In the genomic region with DNA sequence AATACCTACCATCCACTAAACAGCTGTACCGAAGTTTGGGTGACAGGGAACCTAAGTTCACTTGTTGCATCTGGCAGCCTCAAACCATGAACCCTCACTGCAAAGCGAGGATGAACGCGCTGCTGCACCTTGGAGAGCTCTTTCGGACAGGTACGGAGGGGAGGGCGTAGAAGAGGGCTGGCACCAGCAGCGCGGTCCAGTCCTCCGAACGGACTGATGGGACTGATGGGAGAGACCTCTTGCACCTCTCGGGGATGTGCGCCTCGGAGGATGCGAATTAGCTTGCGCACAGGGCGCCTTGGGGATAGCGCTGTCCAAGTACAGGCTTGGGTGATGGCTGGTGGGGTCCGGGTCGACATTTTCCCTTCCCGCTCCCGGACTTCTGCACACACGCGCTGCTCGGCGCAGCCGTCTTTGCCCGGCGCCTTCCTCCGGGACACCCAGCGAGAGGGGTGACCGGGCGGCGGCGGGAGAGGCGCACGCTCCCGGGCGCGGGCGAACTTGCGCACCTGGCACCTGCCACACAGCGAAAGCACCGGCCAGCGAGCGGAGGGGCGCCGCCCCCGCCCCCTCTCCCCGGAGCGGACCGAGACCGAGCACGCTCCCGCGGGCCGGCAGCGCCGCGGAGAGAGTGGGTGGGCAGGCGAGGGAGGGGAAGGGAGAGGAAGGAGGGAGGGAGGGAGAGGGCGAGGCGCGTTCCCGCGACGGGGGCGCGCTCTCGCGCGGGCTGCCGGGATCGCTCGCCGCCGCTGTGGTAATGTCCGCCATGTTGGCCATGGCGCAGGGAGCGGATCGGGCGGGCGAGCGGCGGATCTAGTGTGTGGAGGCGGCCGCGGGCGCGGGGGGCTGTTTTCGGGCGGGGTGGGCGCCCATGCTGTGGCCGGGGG, we compare ENCODE assay signal across 1 cellular context.
A peak's percentile ranks its signal among the peaks of the same experiment; 100 is the strongest.
TF ChIP-seq lines count a peak whose summit lies in the region.

A gene with protein sequence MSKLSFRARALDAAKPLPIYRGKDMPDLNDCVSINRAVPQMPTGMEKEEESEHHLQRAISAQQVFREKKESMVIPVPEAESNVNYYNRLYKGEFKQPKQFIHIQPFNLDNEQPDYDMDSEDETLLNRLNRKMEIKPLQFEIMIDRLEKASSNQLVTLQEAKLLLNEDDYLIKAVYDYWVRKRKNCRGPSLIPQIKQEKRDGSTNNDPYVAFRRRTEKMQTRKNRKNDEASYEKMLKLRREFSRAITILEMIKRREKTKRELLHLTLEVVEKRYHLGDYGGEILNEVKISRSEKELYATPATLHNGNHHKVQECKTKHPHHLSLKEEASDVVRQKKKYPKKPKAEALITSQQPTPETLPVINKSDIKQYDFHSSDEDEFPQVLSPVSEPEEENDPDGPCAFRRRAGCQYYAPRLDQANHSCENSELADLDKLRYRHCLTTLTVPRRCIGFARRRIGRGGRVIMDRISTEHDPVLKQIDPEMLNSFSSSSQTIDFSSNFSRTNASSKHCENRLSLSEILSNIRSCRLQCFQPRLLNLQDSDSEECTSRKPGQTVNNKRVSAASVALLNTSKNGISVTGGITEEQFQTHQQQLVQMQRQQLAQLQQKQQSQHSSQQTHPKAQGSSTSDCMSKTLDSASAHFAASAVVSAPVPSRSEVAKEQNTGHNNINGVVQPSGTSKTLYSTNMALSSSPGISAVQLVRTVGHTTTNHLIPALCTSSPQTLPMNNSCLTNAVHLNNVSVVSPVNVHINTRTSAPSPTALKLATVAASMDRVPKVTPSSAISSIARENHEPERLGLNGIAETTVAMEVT (plus strand): TSS at position 754 of the 887 bp plus-strand sequence. CDS start 267 bp downstream, outside the sequence.

TF ChIP-seq in Ishikawa, 13 proteins besides CTCF, POLR2A, EP300 and RAD21 (continued from another document):
- TF ChIP-seq FOXM1 (IDR thresholded peaks at IDR 0.05; ENCODE audit: borderline replicate concordance, low read depth) = no peak
- peak; percentile 69 for TF ChIP-seq EGR1 (IDR thresholded peaks at IDR 0.05)
- no peak for TF ChIP-seq TEAD4 (IDR thresholded peaks at IDR 0.05)
- peak; percentile 76 for TF ChIP-seq TAF1 (IDR thresholded peaks at IDR 0.05; ENCODE audit: low read depth)
- TF ChIP-seq CEBPB (IDR thresholded peaks at IDR 0.05) = no peak
- TF ChIP-seq ZBTB7A (IDR thresholded peaks at IDR 0.05; ENCODE audit: low read depth) = peak; percentile 67; the same call in 1 of the 2 replicates
- 0 out of 2 replicates have a peak, but pooled peaks have one; percentile 8 for TF ChIP-seq TCF12 (IDR thresholded peaks at IDR 0.05; ENCODE audit: low read depth)
- TF ChIP-seq YY1 (IDR thresholded peaks at IDR 0.05; ENCODE audit: low read depth) = peak; percentile 94
- TF ChIP-seq, protein P1, sequence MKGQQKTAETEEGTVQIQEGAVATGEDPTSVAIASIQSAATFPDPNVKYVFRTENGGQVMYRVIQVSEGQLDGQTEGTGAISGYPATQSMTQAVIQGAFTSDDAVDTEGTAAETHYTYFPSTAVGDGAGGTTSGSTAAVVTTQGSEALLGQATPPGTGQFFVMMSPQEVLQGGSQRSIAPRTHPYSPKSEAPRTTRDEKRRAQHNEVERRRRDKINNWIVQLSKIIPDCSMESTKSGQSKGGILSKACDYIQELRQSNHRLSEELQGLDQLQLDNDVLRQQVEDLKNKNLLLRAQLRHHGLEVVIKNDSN (IDR thresholded peaks at IDR 0.05) = 0 out of 2 replicates have a peak, but pooled peaks have one; percentile 3
